Comparison of ENCODE assay signal across 38 cellular contexts in the genomic region with DNA sequence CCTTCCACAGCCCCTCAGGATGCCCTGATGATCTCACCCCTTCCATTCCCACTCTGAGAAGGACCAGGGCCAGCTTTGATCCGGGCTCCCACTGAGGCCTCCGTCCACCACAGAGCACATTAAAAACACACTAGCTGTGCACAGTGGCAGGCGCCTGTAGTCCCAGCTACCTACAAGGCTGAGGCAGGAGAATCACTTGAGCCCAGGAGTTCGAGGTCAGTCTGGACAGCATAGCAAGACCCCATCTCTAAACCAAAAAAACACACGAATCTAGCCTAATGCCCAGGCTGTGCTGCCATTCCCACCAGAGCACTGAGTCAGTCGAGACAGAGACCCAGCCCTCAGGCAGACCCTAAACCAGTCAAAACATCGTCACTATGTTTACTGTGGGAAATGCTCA. TPM values are rescaled to one million over a fixed set of nuclear protein-coding genes. Genes with fewer than 3 reads are reported as not detected.
"Had no signal": no experiment of that assay in that cellular context is flagged by ENCODE, and none has a peak within 500 bp of the region (broad histone marks: within the 10 kb centered on the region; RNA-seq: fewer than 3 reads in every experiment).

No MANE protein-coding gene starts in this region.

- H3K9me3 ChIP-seq: ascending aorta, colonic mucosa, stomach, thyroid gland, upper lobe of left lung, vagina had no signal

- H3K27me3 ChIP-seq: ascending aorta, cardiac muscle cell, colonic mucosa, stomach, thyroid gland, upper lobe of left lung, vagina had no signal

- ATAC-seq: activated CD4-positive, alpha-beta T cell treated with anti-CD3 and anti-CD28 coated beads for 36 hours; activated T-cell treated with anti-CD3 and anti-CD28 coated beads, Interleukin-2, amount 50 U/mL, for 4 hours; esophagus mucosa; left colon; naive thymus-derived CD4-positive, alpha-beta T cell; sciatic nerve; stimulated activated effector memory CD8-positive, alpha-beta T cell treated with anti-CD3 and anti-CD28 coated beads, Interleukin-12 subunit alpha, Interleukin-12 subunit beta, amount 100 ng/mL, for 72 hours had no signal

- H3K4me1 ChIP-seq: colonic mucosa had no signal

- H3K4me3 ChIP-seq: ascending aorta, cardiac muscle cell, colonic mucosa, skin epidermis, stomach, thyroid gland, upper lobe of left lung, vagina had no signal

- H3K36me3 ChIP-seq: cardiac muscle cell, colonic mucosa had no signal

- FAIRE-seq: endothelial cell of umbilical vein, kidney had no signal

- H3K9me3 Mint-ChIP-seq: activated naive CD8-positive, alpha-beta T cell treated with anti-CD3 and anti-CD28 coated beads, Interleukin-2, amount 10 ng/mL, durations not matched to agents 7 days and 5 days; activated T-cell treated with anti-CD3 and anti-CD28 coated beads, Interleukin-2, amount 50 U/mL, for 4 hours; activated T-helper 2 cell treated with anti-CD3 and anti-CD28 coated beads, Interferon-gamma antibody, Interleukin-2, Interleukin-4, amounts not matched to agents 10 μg/mL and 5 μg/mL and 100 μg/mL, durations not matched to agents 14 hours and 24 hours and 36 hours; brain; naive thymus-derived CD4-positive, alpha-beta T cell; stimulated activated effector memory CD8-positive, alpha-beta T cell treated with anti-CD3 and anti-CD28 coated beads, Interleukin-12 subunit alpha, Interleukin-12 subunit beta, amount 100 ng/mL, for 72 hours; T-helper 2 cell treated with Interferon-gamma antibody and Interleukin-4, amounts not matched to agents 5 μg/mL and 100 μg/mL, for 36 hours had no signal

- H3K27ac ChIP-seq: ascending aorta, cardiac muscle cell, colonic mucosa, skin epidermis, stomach, thyroid gland, upper lobe of left lung, vagina had no signal

- H3K4me3 Mint-ChIP-seq: activated CD4-positive, alpha-beta T cell treated with anti-CD3 and anti-CD28 coated beads for 36 hours; activated naive CD8-positive, alpha-beta T cell treated with anti-CD3 and anti-CD28 coated beads, Interleukin-2, amount 10 ng/mL, durations not matched to agents 7 days and 5 days; activated T-cell treated with anti-CD3 and anti-CD28 coated beads, Interleukin-2, amount 50 U/mL, for 4 hours; brain; stimulated activated effector memory CD8-positive, alpha-beta T cell treated with anti-CD3 and anti-CD28 coated beads, Interleukin-12 subunit alpha, Interleukin-12 subunit beta, amount 100 ng/mL, for 72 hours; T-helper 2 cell treated with Interferon-gamma antibody and Interleukin-4, amounts not matched to agents 5 μg/mL and 100 μg/mL, for 36 hours had no signal

- H3K27ac Mint-ChIP-seq: activated CD4-positive, alpha-beta T cell treated with anti-CD3 and anti-CD28 coated beads for 36 hours; activated T-helper 2 cell treated with anti-CD3 and anti-CD28 coated beads, Interferon-gamma antibody, Interleukin-2, Interleukin-4, amounts not matched to agents 10 μg/mL and 5 μg/mL and 100 μg/mL, durations not matched to agents 14 hours and 24 hours and 36 hours; T-helper 2 cell treated with Interferon-gamma antibody and Interleukin-4, amounts not matched to agents 5 μg/mL and 100 μg/mL, for 36 hours had no signal

- DNase-seq: activated CD4-positive, alpha-beta T cell treated with anti-CD3 and anti-CD28 coated beads for 36 hours; activated CD4-positive, alpha-beta T cell treated with anti-CD3 and anti-CD28 coated beads, Interleukin-2, amount 50 U/mL, for 4 hours; activated CD4-positive, CD25-positive, alpha-beta regulatory T cell; activated naive CD8-positive, alpha-beta T cell treated with anti-CD3 and anti-CD28 coated beads, Interleukin-2, amount 10 ng/mL, durations not matched to agents 7 days and 5 days; activated T-cell treated with anti-CD3 and anti-CD28 coated beads, Interleukin-2, amount 50 U/mL, for 4 hours; cerebellar nuclear complex; colonic mucosa; effector memory CD4-positive, alpha-beta T cell; foreskin fibroblast; head of caudate nucleus; hippocampal formation; kidney; left colon; mammary epithelial cell; midbrain; naive thymus-derived CD4-positive, alpha-beta T cell; stimulated activated CD4-positive, alpha-beta T cell treated with anti-CD3 and anti-CD28 coated beads, Interleukin-12 subunit alpha, Interleukin-12 subunit beta, amount 100 ng/mL, for 4 hours; stimulated activated CD4-positive, alpha-beta T cell treated with anti-CD3 and anti-CD28 coated beads, Interleukin-4, amount 100 ng/mL, for 24 hours; stomach; SW 1271; thyroid gland; upper lobe of left lung had no signal

- H3K27me3 Mint-ChIP-seq: activated CD4-positive, alpha-beta T cell treated with anti-CD3 and anti-CD28 coated beads for 36 hours; activated naive CD8-positive, alpha-beta T cell treated with anti-CD3 and anti-CD28 coated beads, Interleukin-2, amount 10 ng/mL, durations not matched to agents 7 days and 5 days; naive thymus-derived CD4-positive, alpha-beta T cell had no signal

RNA-seq across cellular contexts. Expression of a gene that starts 35.9 kb away (rescaled TPM):
- total RNA-seq: activated CD4-positive, alpha-beta T cell treated with anti-CD3 and anti-CD28 coated beads for 36 hours; activated naive CD8-positive, alpha-beta T cell treated with anti-CD3 and anti-CD28 coated beads, Interleukin-2, amount 10 ng/mL, durations not matched to agents 7 days and 5 days; activated T-cell treated with anti-CD3 and anti-CD28 coated beads, Interleukin-2, amount 50 U/mL, for 4 hours; activated T-helper 2 cell treated with anti-CD3 and anti-CD28 coated beads, Interferon-gamma antibody, Interleukin-2, Interleukin-4, amounts not matched to agents 10 μg/mL and 5 μg/mL and 100 μg/mL, durations not matched to agents 14 hours and 24 hours and 36 hours; ascending aorta; cardiac muscle cell; colonic mucosa; dermis microvascular lymphatic vessel endothelial cell; endothelial cell of umbilical vein; esophagus mucosa; kidney; left colon; liver; mammary epithelial cell; naive thymus-derived CD4-positive, alpha-beta T cell; osteocyte; posterior vena cava; renal cortical epithelial cell; sciatic nerve; stomach; thyroid gland; vagina had no signal
- polyA plus RNA-seq: cardiac muscle cell; endothelial cell of umbilical vein; liver; mammary epithelial cell; naive thymus-derived CD4-positive, alpha-beta T cell; stomach had no signal

RNA-seq across cellular contexts. Expression of a gene that starts 53.8 kb away (rescaled TPM):
- total RNA-seq: dermis microvascular lymphatic vessel endothelial cell, endothelial cell of umbilical vein, liver, stomach had no signal
- polyA plus RNA-seq: cardiac muscle cell had no signal
